ENCODE assay signal across 12 cellular contexts in genomic region chr4:109649872-109650271, GRCh38. TPM values are rescaled to one million over a fixed set of nuclear protein-coding genes. Genes with fewer than 3 reads are reported as not detected.
DNase-seq lines count a peak whose midpoint lies in the region; ATAC-seq lines count a peak whose summit lies in the region.
"Had no signal": no experiment of that assay in that cellular context is flagged by ENCODE, and none has a peak within 500 bp of the region (broad histone marks: within the 10 kb centered on the region; RNA-seq: fewer than 3 reads in every experiment).

No MANE protein-coding gene starts in this region.

- peak overlapping the region; percentile 68 for H3K27ac Mint-ChIP-seq in activated naive CD4-positive, alpha-beta T cell treated with anti-CD3 and anti-CD28 coated beads for 36 hours
- H3K27ac Mint-ChIP-seq in stimulated activated memory B cell treated with anti-CD40 and anti-IgM and Interleukin-4, amounts not matched to agents 10 μg/mL and 1 μg/mL and 100 μg/mL, for 72 hours: no peak overlapping the region

- H3K4me1 Mint-ChIP-seq in activated naive CD4-positive, alpha-beta T cell treated with anti-CD3 and anti-CD28 coated beads for 36 hours (ENCODE audit: low read depth): peaks cover 43% of the 10 kb centered on the region
- peaks cover 20% of the 10 kb centered on the region for H3K4me1 Mint-ChIP-seq in stimulated activated memory B cell treated with anti-CD40 and anti-IgM and Interleukin-4, amounts not matched to agents 10 μg/mL and 1 μg/mL and 100 μg/mL, for 72 hours

- H3K27me3 Mint-ChIP-seq in activated naive CD4-positive, alpha-beta T cell treated with anti-CD3 and anti-CD28 coated beads for 36 hours (ENCODE audit: low read depth): no peaks in the 10 kb centered on the region
- no peaks in the 10 kb centered on the region for H3K27me3 Mint-ChIP-seq in stimulated activated memory B cell treated with anti-CD40 and anti-IgM and Interleukin-4, amounts not matched to agents 10 μg/mL and 1 μg/mL and 100 μg/mL, for 72 hours

- peaks cover 23% of the 10 kb centered on the region for H3K9me3 Mint-ChIP-seq in activated naive CD4-positive, alpha-beta T cell treated with anti-CD3 and anti-CD28 coated beads for 36 hours
- H3K9me3 Mint-ChIP-seq in stimulated activated memory B cell treated with anti-CD40 and anti-IgM and Interleukin-4, amounts not matched to agents 10 μg/mL and 1 μg/mL and 100 μg/mL, for 72 hours: peaks cover 13% of the 10 kb centered on the region

- no peak overlapping the region for H3K4me3 Mint-ChIP-seq in activated naive CD4-positive, alpha-beta T cell treated with anti-CD3 and anti-CD28 coated beads for 36 hours
- no peak overlapping the region for H3K4me3 Mint-ChIP-seq in stimulated activated memory B cell treated with anti-CD40 and anti-IgM and Interleukin-4, amounts not matched to agents 10 μg/mL and 1 μg/mL and 100 μg/mL, for 72 hours

- CTCF ChIA-PET in activated naive CD4-positive, alpha-beta T cell treated with anti-CD3 and anti-CD28 coated beads for 36 hours (lab: Charles Lee): no interaction called here

- intact Hi-C loops in activated naive CD4-positive, alpha-beta T cell treated with anti-CD3 and anti-CD28 coated beads for 36 hours (cut with micrococcal nuclease): loop anchor here (1.0 to 10.0 kb wide), 6 partner anchors 21 to 1555 kb away; partner anchors contain the start of genes CASP6 and ELOVL6

- peaks cover 24% of the 10 kb centered on the region for H3K36me3 Mint-ChIP-seq in activated naive CD4-positive, alpha-beta T cell treated with anti-CD3 and anti-CD28 coated beads for 36 hours (ENCODE audit: low read depth)
- H3K36me3 Mint-ChIP-seq in stimulated activated memory B cell treated with anti-CD40 and anti-IgM and Interleukin-4, amounts not matched to agents 10 μg/mL and 1 μg/mL and 100 μg/mL, for 72 hours: peaks cover 31% of the 10 kb centered on the region

- ATAC-seq in GM21737 (IDR thresholded peaks at IDR 0.05; ENCODE audit: unreplicated experiment) (peak; percentile 65), HG03457 (IDR thresholded peaks at IDR 0.05; ENCODE audit: unreplicated experiment) (peak; percentile 83)
- ATAC-seq in stimulated activated memory B cell treated with anti-CD40 and anti-IgM and Interleukin-4, amounts not matched to agents 10 μg/mL and 1 μg/mL and 100 μg/mL, for 72 hours: peak; percentile 62
- ATAC-seq: body of pancreas had no signal

- peak; percentile 46 for DNase-seq in activated naive CD4-positive, alpha-beta T cell treated with anti-CD3 and anti-CD28 coated beads for 36 hours
- DNase-seq in activated naive CD4-positive, alpha-beta T cell treated with anti-CD3 and anti-CD28 coated beads, Interleukin-2, amount 50 U/mL, for 16 hours: no peak
- DNase-seq in globus pallidus (ENCODE audit: low spot score): no peak
- DNase-seq in anterior cingulate cortex (lab: John Stamatoyannopoulos, UW): no peak
- no peak for DNase-seq in stimulated activated CD4-positive, alpha-beta T cell treated with anti-CD3 and anti-CD28 coated beads, Interleukin-12 subunit alpha, Interleukin-12 subunit beta, amount 100 ng/mL, for 4 hours
- DNase-seq: body of pancreas, glutamatergic neuron, GOT3, NCI-H1417 treated with DMSO at 0.1 percent for 48 hours had no signal

RNA-seq across cellular contexts. Expression of gene CASP6, which starts 53.4 kb away (rescaled TPM):
- total RNA-seq in activated naive CD4-positive, alpha-beta T cell treated with anti-CD3 and anti-CD28 coated beads for 36 hours: 10 to 100 TPM; 11.5 to 12.1 TPM
